ENCODE assay signal across 8 cellular contexts in the genomic region with DNA sequence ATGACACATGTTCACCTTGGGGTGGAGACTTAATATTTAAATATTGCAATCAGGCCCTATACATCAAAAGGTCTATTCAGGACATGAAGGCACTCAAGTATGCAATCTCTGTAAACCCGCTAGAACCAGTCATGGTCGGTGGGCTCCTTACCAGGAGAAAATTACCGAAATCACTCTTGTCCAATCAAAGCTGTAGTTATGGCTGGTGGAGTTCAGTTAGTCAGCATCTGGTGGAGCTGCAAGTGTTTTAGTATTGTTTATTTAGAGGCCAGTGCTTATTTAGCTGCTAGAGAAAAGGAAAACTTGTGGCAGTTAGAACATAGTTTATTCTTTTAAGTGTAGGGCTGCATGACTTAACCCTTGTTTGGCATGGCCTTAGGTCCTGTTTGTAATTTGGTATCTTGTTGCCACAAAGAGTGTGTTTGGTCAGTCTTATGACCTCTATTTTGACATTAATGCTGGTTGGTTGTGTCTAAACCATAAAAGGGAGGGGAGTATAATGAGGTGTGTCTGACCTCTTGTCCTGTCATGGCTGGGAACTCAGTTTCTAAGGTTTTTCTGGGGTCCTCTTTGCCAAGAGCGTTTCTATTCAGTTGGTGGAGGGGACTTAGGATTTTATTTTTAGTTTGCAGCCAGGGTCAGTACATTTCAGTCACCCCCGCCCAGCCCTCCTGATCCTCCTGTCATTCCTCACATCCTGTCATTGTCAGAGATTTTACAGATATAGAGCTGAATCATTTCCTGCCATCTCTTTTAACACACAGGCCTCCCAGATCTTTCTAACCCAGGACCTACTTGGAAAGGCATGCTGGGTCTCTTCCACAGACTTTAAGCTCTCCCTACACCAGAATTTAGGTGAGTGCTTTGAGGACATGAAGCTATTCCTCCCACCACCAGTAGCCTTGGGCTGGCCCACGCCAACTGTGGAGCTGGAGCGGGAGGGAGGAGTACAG.
A peak's percentile ranks its signal among the peaks of the same experiment; 100 is the strongest.
DNase-seq lines count a peak whose midpoint lies in the region; ATAC-seq and TF ChIP-seq lines count a peak whose summit lies in the region.

No MANE protein-coding gene starts in this region.

- no peaks in the 10 kb centered on the region for H3K9me3 Mint-ChIP-seq in activated naive CD4-positive, alpha-beta T cell treated with anti-CD3 and anti-CD28 coated beads, Interleukin-2, amount 50 U/mL, for 72 hours

- H3K36me3 Mint-ChIP-seq in activated naive CD4-positive, alpha-beta T cell treated with anti-CD3 and anti-CD28 coated beads, Interleukin-2, amount 50 U/mL, for 72 hours: no peaks in the 10 kb centered on the region

- H3K27ac ChIP-seq in lower lobe of right lung: peak overlapping the region; percentile 44

- no peaks in the 10 kb centered on the region for H3K36me3 ChIP-seq in lower lobe of right lung

- H3K27ac Mint-ChIP-seq in activated naive CD4-positive, alpha-beta T cell treated with anti-CD3 and anti-CD28 coated beads, Interleukin-2, amount 50 U/mL, for 72 hours: peak overlapping the region; percentile 78 to 83

- ATAC-seq in HG02678 (IDR thresholded peaks at IDR 0.05; ENCODE audit: unreplicated experiment) (peak; percentile 32), lower lobe of right lung (no peak), HG02571 (IDR thresholded peaks at IDR 0.05; ENCODE audit: unreplicated experiment) (no peak), GM19455 (IDR thresholded peaks at IDR 0.05; ENCODE audit: unreplicated experiment) (no peak)
- peak; percentile 70 to 71 for ATAC-seq in activated naive CD4-positive, alpha-beta T cell treated with anti-CD3 and anti-CD28 coated beads, Interleukin-2, amount 50 U/mL, for 72 hours

- intact Hi-C loops in lower lobe of right lung (cut with DNase I): no loop called here

- H3K4me3 ChIP-seq in lower lobe of right lung: no peak overlapping the region

- no peak for TF ChIP-seq CTCF in lower lobe of right lung (IDR thresholded peaks at IDR 0.05)

- H3K9me3 ChIP-seq in lower lobe of right lung: no peaks in the 10 kb centered on the region

- H3K4me1 ChIP-seq in lower lobe of right lung: peaks cover 7% of the 10 kb centered on the region

- H3K27me3 ChIP-seq in lower lobe of right lung (ENCODE audit: low read depth): no peaks in the 10 kb centered on the region

- DNase-seq in Daoy (ENCODE audit: low read depth) (peak; percentile 79), lower lobe of right lung (no peak), NCI-H345 treated with DMSO at 0.1 percent for 48 hours (lab: John Stamatoyannopoulos, UW; ENCODE audit: unreplicated experiment) (no peak), NCI-H748 treated with DMSO at 0.1 percent for 48 hours (lab: John Stamatoyannopoulos, UW) (no peak)
- DNase-seq in activated naive CD4-positive, alpha-beta T cell treated with anti-CD3 and anti-CD28 coated beads, Interleukin-2, amount 50 U/mL, for 72 hours (ENCODE audit: low spot score in 2 of 2): peak in 1 of 2 donors; percentile 14

Comparison
In these comparisons a context has a peak if more than half of its experiments do, and no peak if none do; other contexts are left out.
1. ATAC-seq: peak in HG02678 (single experiment) and activated naive CD4-positive, alpha-beta T cell treated with anti-CD3 and anti-CD28 coated beads, Interleukin-2, amount 50 U/mL, for 72 hours (2 of 2); none in lower lobe of right lung (0 of 2), HG02571 (single experiment) and GM19455 (single experiment).